ENCODE assay signal across 8 cellular contexts in genomic region chr2:238425979-238426567, GRCh38. TPM values are rescaled to one million over a fixed set of nuclear protein-coding genes. Genes with fewer than 3 reads are reported as not detected.
DNase-seq lines count a peak whose midpoint lies in the region; ATAC-seq, FAIRE-seq and TF ChIP-seq lines count a peak whose summit lies in the region.

No MANE protein-coding gene starts in this region.

- H3K4me1 ChIP-seq in gastroesophageal sphincter = peaks cover 0 to 33% (median 15%) of the 10 kb centered on the region in 3 donors
- peaks cover 3 to 16% (median 8%) of the 10 kb centered on the region in 3 donors for H3K4me1 ChIP-seq in pancreas

- no peak for DNase-seq in T-helper 1 cell
- peak; percentile 82 for DNase-seq in H7
- DNase-seq in MV-4-11 (lab: John Stamatoyannopoulos, UW) = peak; percentile 46
- no peak for DNase-seq in activated B cell treated with CpG ODN at 0.5 μM for 24 hours
- DNase-seq in pancreas = peak in 1 of 6 donors; percentile 30

- H3K4me3 Mint-ChIP-seq in T-helper 1 cell treated with Interleukin-12 subunit alpha and Interleukin-12 subunit beta and Interleukin-4 antibody, amounts not matched to agents 30 μg/mL and 1 μg/mL, for 36 hours = peak overlapping the region; percentile 84
- H3K4me3 Mint-ChIP-seq in activated B cell treated with CpG ODN at 0.5 μM for 24 hours = peak overlapping the region; percentile 92

- no peak for TF ChIP-seq CTCF in activated B cell treated with CpG ODN at 0.5 μM for 24 hours (IDR thresholded peaks at IDR 0.05)
- TF ChIP-seq CTCF in gastroesophageal sphincter (IDR thresholded peaks at IDR 0.05) = no peak
- TF ChIP-seq CTCF in pancreas (IDR thresholded peaks at IDR 0.05) = no peak

- peak overlapping the region; percentile 95 for H3K4me3 ChIP-seq in H7 (ENCODE audit: insufficient read depth, low read depth, low read length)
- peak overlapping the region; percentile 78 to 90 for H3K4me3 ChIP-seq in gastroesophageal sphincter
- H3K4me3 ChIP-seq in pancreas = peak overlapping the region; percentile 73 to 98 (median 91)

- H3K36me3 ChIP-seq in H7 (replicated peaks; ENCODE audit: control insufficient read depth, insufficient read depth, low read length) (peaks cover 4% of the 10 kb centered on the region), gastroesophageal sphincter (peaks cover 0 to 9% of the 10 kb centered on the region in 2 donors), pancreas (no peaks in the 10 kb centered on the region)

- ATAC-seq in activated B cell treated with CpG ODN at 0.5 μM for 24 hours (ENCODE audit: low read depth) (peak; percentile 4), gastroesophageal sphincter (peak; percentile 16), pancreas (peak; percentile 28 to 51 (median 45)), HG03039 (IDR thresholded peaks at IDR 0.05; ENCODE audit: unreplicated experiment) (no peak)

- H3K4me1 Mint-ChIP-seq in T-helper 1 cell treated with Interleukin-12 subunit alpha and Interleukin-12 subunit beta and Interleukin-4 antibody, amounts not matched to agents 30 μg/mL and 1 μg/mL, for 36 hours (ENCODE audit: low read depth) = peaks cover 29% of the 10 kb centered on the region
- peaks cover 36% of the 10 kb centered on the region for H3K4me1 Mint-ChIP-seq in activated B cell treated with CpG ODN at 0.5 μM for 24 hours

- no peak for TF ChIP-seq POLR2A in gastroesophageal sphincter (IDR thresholded peaks at IDR 0.05)

- peak overlapping the region; percentile 68 to 94 (median 92) for H3K27ac ChIP-seq in gastroesophageal sphincter
- peak overlapping the region; percentile 77 to 87 (median 83) for H3K27ac ChIP-seq in pancreas

- H3K9me3 Mint-ChIP-seq in T-helper 1 cell treated with Interleukin-12 subunit alpha and Interleukin-12 subunit beta and Interleukin-4 antibody, amounts not matched to agents 30 μg/mL and 1 μg/mL, for 36 hours = no peaks in the 10 kb centered on the region
- no peaks in the 10 kb centered on the region for H3K9me3 Mint-ChIP-seq in activated B cell treated with CpG ODN at 0.5 μM for 24 hours

- WGBS in gastroesophageal sphincter (ENCODE audit: low coverage in 1 of 2), 2 donors = 0% methylated on average over 8 of the region's 24 CpGs; no CpG with 5 or more reads in 1 of the 2 donors
- 3 to 4% methylated on average over 24 of the region's 24 CpGs for WGBS in pancreas, 2 donors

- CTCF ChIA-PET in activated B cell treated with CpG ODN at 0.5 μM for 24 hours (lab: Charles Lee) = no interaction called here

- POLR2A ChIA-PET in activated B cell treated with CpG ODN at 0.5 μM for 24 hours (lab: Charles Lee) = no interaction called here

- no peak for FAIRE-seq in pancreas (lab: Jason Lieb, UNC)

- no peaks in the 10 kb centered on the region for H3K27me3 Mint-ChIP-seq in T-helper 1 cell treated with Interleukin-12 subunit alpha and Interleukin-12 subunit beta and Interleukin-4 antibody, amounts not matched to agents 30 μg/mL and 1 μg/mL, for 36 hours (ENCODE audit: low read depth)
- H3K27me3 Mint-ChIP-seq in activated B cell treated with CpG ODN at 0.5 μM for 24 hours = no peaks in the 10 kb centered on the region

- H3K27me3 ChIP-seq in H7 (ENCODE audit: control insufficient read depth, insufficient read depth, low read length) (no peaks in the 10 kb centered on the region), gastroesophageal sphincter (no peaks in the 10 kb centered on the region), pancreas (no peaks in the 10 kb centered on the region)

- H3K27ac Mint-ChIP-seq in T-helper 1 cell treated with Interleukin-12 subunit alpha and Interleukin-12 subunit beta and Interleukin-4 antibody, amounts not matched to agents 30 μg/mL and 1 μg/mL, for 36 hours = peak overlapping the region; percentile 88
- H3K27ac Mint-ChIP-seq in activated B cell treated with CpG ODN at 0.5 μM for 24 hours = peak overlapping the region; percentile 94

- H3K36me3 Mint-ChIP-seq in T-helper 1 cell treated with Interleukin-12 subunit alpha and Interleukin-12 subunit beta and Interleukin-4 antibody, amounts not matched to agents 30 μg/mL and 1 μg/mL, for 36 hours (ENCODE audit: low read depth) = peaks cover 16% of the 10 kb centered on the region
- H3K36me3 Mint-ChIP-seq in activated B cell treated with CpG ODN at 0.5 μM for 24 hours (ENCODE audit: low read depth) = peaks cover 19% of the 10 kb centered on the region

- intact Hi-C loops in activated B cell treated with CpG ODN at 0.5 μM for 24 hours (cut with micrococcal nuclease) (loop anchor here (1.0 to 10.0 kb wide), 5 partner anchors 55 to 1341 kb away; partner anchors contain the start of genes COPS8, HDAC4, PER2 and UBE2F), pancreas (cut with DNase I) (loop anchor here in 1 of 3 donors (10.0 kb wide), 1 partner anchor 51 kb away; no protein-coding TSS in a partner anchor)

- peaks cover 0 to 9% (median 0%) of the 10 kb centered on the region in 3 donors for H3K9me3 ChIP-seq in gastroesophageal sphincter
- no peaks in the 10 kb centered on the region for H3K9me3 ChIP-seq in pancreas

- no peak for TF ChIP-seq EP300 in gastroesophageal sphincter (IDR thresholded peaks at IDR 0.05)

RNA-seq across cellular contexts. Expression of gene ASB1, which starts 0.7 kb away (rescaled TPM):
- total RNA-seq in H7 (2014; rRNA removed; shearing (Covaris generic)) = 23.2 and 26.5 TPM in 2 replicates
- 44.5 and 49.8 TPM in 2 replicates for total RNA-seq in activated B cell treated with CpG ODN at 0.5 μM for 24 hours
- total RNA-seq in gastroesophageal sphincter = 10 to 100 TPM; 27.9 to 39.3 (median 35.9) TPM
- total RNA-seq in pancreas = 10 to 100 TPM; 11.3 to 15.3 (median 12.9) TPM
- 10 to 100 TPM; 14.6 to 25.1 TPM for polyA plus RNA-seq in pancreas

Comparison
In these comparisons a context has a peak if more than half of its experiments do, and no peak if none do; other contexts are left out.
1. DNase-seq: peak in H7 (single experiment) and MV-4-11 (single experiment); none in T-helper 1 cell (0 of 5) and activated B cell treated with CpG ODN at 0.5 μM for 24 hours (single experiment).
2. Peak in every context shown above with its lines, with median percentiles within 50 percentile points of each other: H3K4me3 ChIP-seq.